Comparison of ENCODE assay signal across 8 cellular contexts in the genomic region with DNA sequence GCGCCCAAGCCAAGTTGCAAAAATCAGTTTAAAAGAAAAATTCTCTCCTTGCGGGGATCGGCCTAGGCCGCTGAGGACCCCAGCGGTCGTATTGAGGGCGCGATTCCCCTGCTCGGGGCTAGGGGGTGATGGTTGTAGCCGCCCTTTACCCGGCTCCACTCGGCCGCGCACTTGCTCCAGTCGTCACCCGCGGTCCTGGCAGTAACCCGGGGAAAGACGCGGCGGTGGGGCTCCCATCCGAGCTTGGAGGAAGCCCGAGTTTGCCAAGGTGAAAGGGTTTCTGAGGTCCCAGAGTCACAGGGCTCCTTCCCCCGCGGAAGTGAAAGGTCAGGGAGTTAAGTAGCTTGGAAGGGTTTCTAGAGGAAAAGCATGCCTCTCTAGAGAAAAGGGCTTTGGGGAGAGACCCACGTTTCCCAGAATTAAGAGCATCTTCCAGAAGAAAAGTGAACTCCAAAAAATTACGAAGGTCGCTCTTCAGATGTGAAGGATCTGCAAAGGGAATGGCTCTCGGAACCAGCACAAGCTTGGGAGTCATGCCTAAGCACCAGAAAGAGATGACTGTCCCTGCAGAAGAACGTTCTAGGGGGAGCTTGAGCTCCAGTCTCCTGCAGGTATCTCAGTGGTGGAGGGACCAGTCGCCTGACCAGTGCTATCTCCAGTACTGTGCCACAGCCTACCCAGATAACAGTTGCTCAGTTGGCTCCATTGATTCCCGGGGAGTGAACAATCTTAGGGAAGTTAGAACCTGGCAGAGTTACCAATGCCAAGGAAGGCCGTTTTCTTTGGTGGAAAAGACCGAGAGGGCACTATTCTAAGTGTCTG. TPM values are rescaled to one million over a fixed set of nuclear protein-coding genes. Genes with fewer than 3 reads are reported as not detected.
DNase-seq lines count a peak whose midpoint lies in the region; ATAC-seq and TF ChIP-seq lines count a peak whose summit lies in the region.

No MANE protein-coding gene starts in this region.

- H3K4me3 ChIP-seq in HUES64 (ENCODE audit: low read length) = peak overlapping the region; percentile 94
- H3K4me3 ChIP-seq in WI38 (ENCODE audit: low read depth, low read length) = peak overlapping the region; percentile 84
- peak overlapping the region; percentile 80 to 87 for H3K4me3 ChIP-seq in duodenal mucosa (ENCODE audit: low read depth in 1 of 2, low read length in 2 of 2)

- no peaks in the 10 kb centered on the region for H3K9me3 Mint-ChIP-seq in stimulated activated effector memory CD8-positive, alpha-beta T cell treated with anti-CD3 and anti-CD28 coated beads, Interleukin-12 subunit alpha, Interleukin-12 subunit beta, amount 100 ng/mL, for 72 hours

- TF ChIP-seq CTCF in WI38 (IDR thresholded peaks at IDR 0.05; ENCODE audit: low read depth, low read length) = no peak

- ATAC-seq in GM21360 (IDR thresholded peaks at IDR 0.05; ENCODE audit: unreplicated experiment) = peak; percentile 14
- peak; percentile 12 for ATAC-seq in stimulated activated effector memory CD8-positive, alpha-beta T cell treated with anti-CD3 and anti-CD28 coated beads, Interleukin-12 subunit alpha, Interleukin-12 subunit beta, amount 100 ng/mL, for 72 hours

- peak; percentile 44 for DNase-seq in COLO668 (lab: John Stamatoyannopoulos, UW; ENCODE audit: unreplicated experiment)
- peak; percentile 5 to 40 for DNase-seq in lung microvascular endothelial cell (ENCODE audit: low read depth in 2 of 2)
- DNase-seq in stimulated activated effector memory CD8-positive, alpha-beta T cell treated with anti-CD3 and anti-CD28 coated beads, Interleukin-12 subunit alpha, Interleukin-12 subunit beta, amount 100 ng/mL, for 72 hours (ENCODE audit: low spot score in 2 of 2) = peak in 1 of 2 donors; percentile 65
- DNase-seq in NCI-H774 (lab: John Stamatoyannopoulos, UW) = no peak

- H3K27ac ChIP-seq in HUES64 (ENCODE audit: low read depth, low read length) (peak overlapping the region; percentile 84), duodenal mucosa (ENCODE audit: low read depth, low read length) (peak overlapping the region; percentile 90)

- peak overlapping the region; percentile 95 for H3K4me3 Mint-ChIP-seq in stimulated activated effector memory CD8-positive, alpha-beta T cell treated with anti-CD3 and anti-CD28 coated beads, Interleukin-12 subunit alpha, Interleukin-12 subunit beta, amount 100 ng/mL, for 72 hours

- peaks cover 16% of the 10 kb centered on the region for H3K4me1 Mint-ChIP-seq in stimulated activated effector memory CD8-positive, alpha-beta T cell treated with anti-CD3 and anti-CD28 coated beads, Interleukin-12 subunit alpha, Interleukin-12 subunit beta, amount 100 ng/mL, for 72 hours

- H3K9ac ChIP-seq in HUES64 (ENCODE audit: low read depth, low read length) (peak overlapping the region; percentile 87), duodenal mucosa (ENCODE audit: low read depth in 1 of 2, low read length in 2 of 2) (peak overlapping the region; percentile 79 to 94)

- peaks cover 6% of the 10 kb centered on the region; the same call in 1 of the 2 replicates for H3K4me1 ChIP-seq in HUES64 (ENCODE audit: insufficient read depth, low read length)
- H3K4me1 ChIP-seq in duodenal mucosa (ENCODE audit: control insufficient read depth in 1 of 2, insufficient read depth in 2 of 2, low read length in 2 of 2) = peaks cover 27 to 29% of the 10 kb centered on the region in 2 donors

- H3K36me3 ChIP-seq in HUES64 (ENCODE audit: insufficient read depth, low read length) (peaks cover 29% of the 10 kb centered on the region), duodenal mucosa (ENCODE audit: control insufficient read depth in 1 of 2, insufficient read depth in 2 of 2, low read length in 2 of 2) (peaks cover 20 to 21% of the 10 kb centered on the region in 2 donors)

- WGBS in HUES64 = 13% methylated on average over 34 of the region's 34 CpGs

- H3K27ac Mint-ChIP-seq in stimulated activated effector memory CD8-positive, alpha-beta T cell treated with anti-CD3 and anti-CD28 coated beads, Interleukin-12 subunit alpha, Interleukin-12 subunit beta, amount 100 ng/mL, for 72 hours = peak overlapping the region; percentile 96

- peaks cover 66% of the 10 kb centered on the region for H3K36me3 Mint-ChIP-seq in stimulated activated effector memory CD8-positive, alpha-beta T cell treated with anti-CD3 and anti-CD28 coated beads, Interleukin-12 subunit alpha, Interleukin-12 subunit beta, amount 100 ng/mL, for 72 hours

- H3K27me3 ChIP-seq in HUES64 (ENCODE audit: insufficient read depth, low read length) (0 out of 2 replicates have a peak, but pooled peaks cover 10% of the 10 kb centered on the region), duodenal mucosa (ENCODE audit: control insufficient read depth in 1 of 2, insufficient read depth in 2 of 2, low read length in 2 of 2) (no peaks in the 10 kb centered on the region)

- H3K9me3 ChIP-seq in HUES64 (ENCODE audit: insufficient read depth, low read depth, low read length) (no peaks in the 10 kb centered on the region), duodenal mucosa (ENCODE audit: control insufficient read depth in 1 of 2, low read length in 2 of 2) (no peaks in the 10 kb centered on the region)

RNA-seq across cellular contexts. Expression of a gene that starts 0.9 kb away (rescaled TPM):
- polyA plus RNA-seq in HUES64 (2013, experiment 1 of 2) = 49.7 TPM
- polyA plus RNA-seq in HUES64 (2013, experiment 2 of 2) = 40.9 TPM
- 117 and 174 TPM in 2 replicates for total RNA-seq in lung microvascular endothelial cell

RNA-seq across cellular contexts. Expression of a gene that starts 36.6 kb away (rescaled TPM):
- 42.4 TPM for polyA plus RNA-seq in HUES64 (2013, experiment 1 of 2)
- 47.5 TPM for polyA plus RNA-seq in HUES64 (2013, experiment 2 of 2)
- total RNA-seq in lung microvascular endothelial cell = 13.7 and 23.2 TPM in 2 replicates
